2 cellular contexts compared by ENCODE assay signal in the genomic region with DNA sequence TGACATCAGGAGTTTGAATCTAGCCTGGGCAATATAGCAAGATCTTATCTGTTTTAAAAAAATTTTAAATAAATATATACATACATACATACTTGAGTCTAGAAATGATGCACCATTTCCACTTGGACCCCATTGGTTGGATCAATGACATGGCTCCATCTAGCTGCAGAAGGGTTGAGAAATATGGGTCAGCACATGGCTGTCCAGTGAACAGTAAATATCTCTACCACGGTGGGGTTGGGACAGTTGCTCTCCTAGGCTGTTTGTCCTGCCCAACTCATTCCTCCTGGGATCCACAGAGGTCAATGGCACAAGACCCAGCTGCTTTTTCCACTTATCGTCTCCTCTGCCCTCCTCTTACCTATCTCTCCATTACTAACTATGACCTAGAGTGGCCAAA.
TF ChIP-seq lines count a peak whose summit lies in the region.

No MANE protein-coding gene starts in this region.

TF ChIP-seq in HepG2, 621 proteins besides CTCF, POLR2A, EP300 and RAD21:
- TF ChIP-seq, protein P1, sequence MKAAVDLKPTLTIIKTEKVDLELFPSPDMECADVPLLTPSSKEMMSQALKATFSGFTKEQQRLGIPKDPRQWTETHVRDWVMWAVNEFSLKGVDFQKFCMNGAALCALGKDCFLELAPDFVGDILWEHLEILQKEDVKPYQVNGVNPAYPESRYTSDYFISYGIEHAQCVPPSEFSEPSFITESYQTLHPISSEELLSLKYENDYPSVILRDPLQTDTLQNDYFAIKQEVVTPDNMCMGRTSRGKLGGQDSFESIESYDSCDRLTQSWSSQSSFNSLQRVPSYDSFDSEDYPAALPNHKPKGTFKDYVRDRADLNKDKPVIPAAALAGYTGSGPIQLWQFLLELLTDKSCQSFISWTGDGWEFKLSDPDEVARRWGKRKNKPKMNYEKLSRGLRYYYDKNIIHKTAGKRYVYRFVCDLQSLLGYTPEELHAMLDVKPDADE (CRISPR knock-in tag; IDR thresholded peaks at IDR 0.05) = no peak
- TF ChIP-seq FOXK1 (CRISPR knock-in tag; IDR thresholded peaks at IDR 0.05; ENCODE audit: borderline replicate concordance, low read depth) = no peak

TF ChIP-seq in K562, 482 proteins besides CTCF, POLR2A, EP300 and RAD21:
- TF ChIP-seq HIVEP1 (CRISPR knock-in tag; IDR thresholded peaks at IDR 0.05) (no peak), PRPF4 (IDR thresholded peaks at IDR 0.05; ENCODE audit: insufficient read depth, low read depth, low read length, poor library complexity, severe bottlenecking) (no peak), NR4A1 (CRISPR knock-in tag; IDR thresholded peaks at IDR 0.05) (no peak), NR4A1 (tag; IDR thresholded peaks at IDR 0.05) (no peak), MAFF (IDR thresholded peaks at IDR 0.05; ENCODE audit: low read length) (no peak), ZNF224 (CRISPR knock-in tag; IDR thresholded peaks at IDR 0.05) (no peak), XRCC3 (IDR thresholded peaks at IDR 0.05) (no peak), ZC3H11A (IDR thresholded peaks at IDR 0.05; ENCODE audit: low read depth, low read length) (no peak), POLR3A (IDR thresholded peaks at IDR 0.05; ENCODE audit: borderline replicate concordance, extremely low read depth, insufficient read depth, insufficient read length) (no peak), CSDE1 (IDR thresholded peaks at IDR 0.05) (no peak), SMAD3 (CRISPR knock-in tag; conservative IDR thresholded peaks at IDR 0.05) (no peak), JUNB (CRISPR knock-in tag; conservative IDR thresholded peaks at IDR 0.05) (no peak), ETV5 (CRISPR knock-in tag; IDR thresholded peaks at IDR 0.05; ENCODE audit: low read depth) (no peak), ZNF232 (CRISPR knock-in tag; IDR thresholded peaks at IDR 0.05) (no peak)
